19 cellular contexts compared by ENCODE assay signal in genomic region chr16:77059441-77059840, GRCh38.
DNase-seq lines count a peak whose midpoint lies in the region; ATAC-seq and TF ChIP-seq lines count a peak whose summit lies in the region.
"Had no signal": no experiment of that assay in that cellular context is flagged by ENCODE, and none has a peak within 500 bp of the region (broad histone marks: within the 10 kb centered on the region; RNA-seq: fewer than 3 reads in every experiment).

No MANE protein-coding gene starts in this region.

- POLR2A ChIA-PET in A673 (lab: Charles Lee; ENCODE audit: low non-redundant PET) = no interaction called here

- no peak for ATAC-seq in upper lobe of left lung (ENCODE audit: low FRiP score in 2 of 2)
- ATAC-seq: Panc1 had no signal

- no peak overlapping the region for H3K27ac ChIP-seq in A673 (ENCODE audit: low read depth, low read length, poor library complexity, severe bottlenecking)
- H3K27ac ChIP-seq in upper lobe of left lung = no peak overlapping the region

- intact Hi-C loops in A673 (cut with micrococcal nuclease; ENCODE audit: unreplicated experiment) = no loop called here

- CTCF ChIA-PET in A673 (lab: Charles Lee) = no interaction called here

- TF ChIP-seq CTCF in A673 (conservative IDR thresholded peaks at IDR 0.05; ENCODE audit: low read depth, low read length) (no peak), upper lobe of left lung (IDR thresholded peaks at IDR 0.05) (no peak)

- H3K27me3 ChIP-seq in A673 (replicated peaks; ENCODE audit: insufficient read depth, low read depth, low read length, poor library complexity) = peaks cover 4% of the 10 kb centered on the region
- no peaks in the 10 kb centered on the region for H3K27me3 ChIP-seq in upper lobe of left lung
- H3K27me3 ChIP-seq: MG63 had no signal

- H3K4me1 ChIP-seq in A673 (ENCODE audit: insufficient read depth, low read length, poor library complexity, severe bottlenecking) = no peaks in the 10 kb centered on the region
- H3K4me1 ChIP-seq in upper lobe of left lung = peaks cover 0 to 10% (median 6%) of the 10 kb centered on the region in 4 donors

- H3K36me3 ChIP-seq in A673 (ENCODE audit: insufficient read depth, low read length, poor library complexity, severe bottlenecking) (no peaks in the 10 kb centered on the region), upper lobe of left lung (no peaks in the 10 kb centered on the region)
- H3K36me3 ChIP-seq: MG63 had no signal

- DNase-seq in A673 (ENCODE audit: low spot score) = peak; percentile 4
- peak; percentile 28 for DNase-seq in NCI-H2029 treated with DMSO at 0.1 percent for 48 hours (lab: John Stamatoyannopoulos, UW)
- DNase-seq in amniotic epithelial cell (ENCODE audit: low read depth) = peak; percentile 7
- peak; percentile 1 for DNase-seq in iris pigment epithelial cell (ENCODE audit: low read depth)
- DNase-seq in upper lobe of left lung = no peak
- DNase-seq in iPS-NIHi11 (ENCODE audit: low spot score) = no peak
- DNase-seq in AG08396 (ENCODE audit: low spot score) = no peak
- no peak for DNase-seq in NCI-H526 treated with DMSO at 0.1 percent for 48 hours (lab: John Stamatoyannopoulos, UW)
- DNase-seq: CD4-positive, CD25-positive, alpha-beta regulatory T cell; DND-41; GDM1; KG1; MG63; NCI-H1105; NCI-H187 treated with DMSO at 0.1 percent for 48 hours; NCI-H2227 treated with DMSO at 0.1 percent for 48 hours; NCI-H69; SHP77 had no signal

- no peak for TF ChIP-seq POLR2A in upper lobe of left lung (IDR thresholded peaks at IDR 0.05)

- TF ChIP-seq EP300 in upper lobe of left lung (IDR thresholded peaks at IDR 0.05) = no peak

- H3K9me3 ChIP-seq in A673 (ENCODE audit: low read depth, low read length, poor library complexity, severe bottlenecking) (no peaks in the 10 kb centered on the region), upper lobe of left lung (no peaks in the 10 kb centered on the region)
- H3K9me3 ChIP-seq: MG63 had no signal

- H3K4me3 ChIP-seq in A673 (ENCODE audit: low read depth, low read length, poor library complexity, severe bottlenecking) (no peak overlapping the region), upper lobe of left lung (no peak overlapping the region)
- H3K4me3 ChIP-seq: MG63 had no signal

- no TSS peak for BruUV-seq in A673 (replicated peaks; lab: Mats Ljungman, UMichigan)

Comparison
In these comparisons a context has a peak if more than half of its experiments do, and no peak if none do; other contexts are left out.
1. DNase-seq: peak in A673 (single experiment), NCI-H2029 treated with DMSO at 0.1 percent for 48 hours (single experiment), amniotic epithelial cell (single experiment) and iris pigment epithelial cell (single experiment); none in upper lobe of left lung (0 of 2), iPS-NIHi11 (single experiment), AG08396 (single experiment) and NCI-H526 treated with DMSO at 0.1 percent for 48 hours (single experiment).